Comparison of ENCODE assay signal across 12 cellular contexts in the genomic region with DNA sequence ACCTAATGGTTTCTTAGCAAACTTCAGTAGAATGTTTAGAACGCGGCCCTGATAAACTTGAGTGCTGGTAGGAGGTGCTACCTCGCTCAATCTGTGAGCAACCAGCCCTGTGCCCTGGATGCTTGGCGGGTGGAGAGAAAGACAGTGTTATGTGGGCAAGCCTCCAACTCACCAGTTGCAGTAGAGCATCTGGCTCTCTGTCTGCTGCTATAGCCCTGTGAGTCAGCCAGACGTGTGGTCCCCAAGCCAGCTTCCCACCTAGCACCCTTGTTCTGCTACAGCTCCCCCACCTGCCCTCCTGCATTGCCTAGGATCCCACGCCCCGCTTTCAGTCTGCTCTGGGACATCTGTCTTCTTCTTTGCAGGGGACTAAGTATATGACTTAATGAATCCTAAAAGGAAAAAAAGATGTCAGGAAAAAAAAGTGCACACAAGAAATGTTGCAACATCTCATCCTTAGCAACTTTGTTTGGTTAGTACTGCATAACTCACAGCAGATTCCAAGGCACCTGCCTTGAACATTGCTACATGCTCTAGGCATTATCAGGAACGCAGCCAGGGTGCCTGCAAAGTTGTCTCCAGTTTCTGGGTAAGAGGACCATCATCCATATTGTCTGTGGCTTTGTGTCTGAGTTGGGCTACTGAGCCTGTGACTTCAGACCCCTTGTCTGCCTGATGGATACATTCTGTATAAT. TPM values are rescaled to one million over a fixed set of nuclear protein-coding genes. Genes with fewer than 3 reads are reported as not detected.
DNase-seq lines count a peak whose midpoint lies in the region; ATAC-seq and TF ChIP-seq lines count a peak whose summit lies in the region.
"Had no signal": no experiment of that assay in that cellular context is flagged by ENCODE, and none has a peak within 500 bp of the region (broad histone marks: within the 10 kb centered on the region; RNA-seq: fewer than 3 reads in every experiment).

No MANE protein-coding gene starts in this region.

- CTCF ChIA-PET in activated naive CD4-positive, alpha-beta T cell treated with anti-CD3 and anti-CD28 coated beads for 36 hours (lab: Charles Lee), result no interaction called here

- no peak; the same call in 2 of the 3 replicates for ATAC-seq in SK-N-SH treated with all-trans-retinoic acid at 6 μM for 48 hours

- intact Hi-C loops in activated naive CD4-positive, alpha-beta T cell treated with anti-CD3 and anti-CD28 coated beads for 36 hours (cut with micrococcal nuclease), result no loop called here

- H3K4me1 Mint-ChIP-seq in activated naive CD4-positive, alpha-beta T cell treated with anti-CD3 and anti-CD28 coated beads for 36 hours (ENCODE audit: low read depth), result peaks cover 22% of the 10 kb centered on the region

- H3K27me3 Mint-ChIP-seq in activated naive CD4-positive, alpha-beta T cell treated with anti-CD3 and anti-CD28 coated beads for 36 hours (ENCODE audit: low read depth), result no peaks in the 10 kb centered on the region

- peaks cover 9% of the 10 kb centered on the region for H3K36me3 Mint-ChIP-seq in activated naive CD4-positive, alpha-beta T cell treated with anti-CD3 and anti-CD28 coated beads for 36 hours (ENCODE audit: low read depth)

- no peak overlapping the region for H3K4me3 Mint-ChIP-seq in activated naive CD4-positive, alpha-beta T cell treated with anti-CD3 and anti-CD28 coated beads for 36 hours

- H3K4me3 ChIP-seq in fibroblast of pulmonary artery (replicated peaks; ENCODE audit: low read depth, low read length), result no peak overlapping the region
- H3K4me3 ChIP-seq: skin epidermis had no signal

- no peak overlapping the region for H3K27ac Mint-ChIP-seq in activated naive CD4-positive, alpha-beta T cell treated with anti-CD3 and anti-CD28 coated beads for 36 hours

- no peaks in the 10 kb centered on the region for H3K9me3 Mint-ChIP-seq in activated naive CD4-positive, alpha-beta T cell treated with anti-CD3 and anti-CD28 coated beads for 36 hours

- peak; percentile 68 for DNase-seq in AG20443 (ENCODE audit: low spot score)
- peak; percentile 12 for DNase-seq in MV-4-11 (lab: John Stamatoyannopoulos, UW)
- peak; percentile 82 for DNase-seq in fibroblast of pulmonary artery (ENCODE audit: low read depth)
- peak; percentile 31 for DNase-seq in non-pigmented ciliary epithelial cell (ENCODE audit: low read depth)
- no peak for DNase-seq in kidney tubule cell (ENCODE audit: low spot score)
- no peak for DNase-seq in SIG-M5 (lab: John Stamatoyannopoulos, UW)
- DNase-seq in activated naive CD4-positive, alpha-beta T cell treated with anti-CD3 and anti-CD28 coated beads for 36 hours, result no peak
- DNase-seq: central memory CD4-positive, alpha-beta T cell; NCI-H1092; T1000 had no signal

- no peak for TF ChIP-seq CTCF in fibroblast of pulmonary artery (IDR thresholded peaks at IDR 0.05; ENCODE audit: low read length, missing control alignments)

TF ChIP-seq in SK-N-SH treated with all-trans-retinoic acid at 6 μM for 48 hours, 23 proteins besides CTCF, POLR2A, EP300 and RAD21:
- TF ChIP-seq ZNF8 (CRISPR knock-in tag; IDR thresholded peaks at IDR 0.05) (no peak), ZFP3 (CRISPR knock-in tag; IDR thresholded peaks at IDR 0.05) (no peak), GLIS3 (CRISPR knock-in tag; IDR thresholded peaks at IDR 0.05) (no peak), BACH2 (CRISPR knock-in tag; IDR thresholded peaks at IDR 0.05; ENCODE audit: borderline replicate concordance) (no peak), OSR1 (CRISPR knock-in tag; IDR thresholded peaks at IDR 0.05) (no peak), PPARA (CRISPR knock-in tag; IDR thresholded peaks at IDR 0.05; ENCODE audit: borderline replicate concordance) (no peak), CSRNP3 (CRISPR knock-in tag; IDR thresholded peaks at IDR 0.05) (no peak), ARNTL (CRISPR knock-in tag; IDR thresholded peaks at IDR 0.05; ENCODE audit: borderline replicate concordance, low read depth) (no peak), SNAI2 (CRISPR knock-in tag; IDR thresholded peaks at IDR 0.05) (no peak), TCF4 (CRISPR knock-in tag; IDR thresholded peaks at IDR 0.05; ENCODE audit: borderline replicate concordance) (no peak)
- TF ChIP-seq, protein P1, sequence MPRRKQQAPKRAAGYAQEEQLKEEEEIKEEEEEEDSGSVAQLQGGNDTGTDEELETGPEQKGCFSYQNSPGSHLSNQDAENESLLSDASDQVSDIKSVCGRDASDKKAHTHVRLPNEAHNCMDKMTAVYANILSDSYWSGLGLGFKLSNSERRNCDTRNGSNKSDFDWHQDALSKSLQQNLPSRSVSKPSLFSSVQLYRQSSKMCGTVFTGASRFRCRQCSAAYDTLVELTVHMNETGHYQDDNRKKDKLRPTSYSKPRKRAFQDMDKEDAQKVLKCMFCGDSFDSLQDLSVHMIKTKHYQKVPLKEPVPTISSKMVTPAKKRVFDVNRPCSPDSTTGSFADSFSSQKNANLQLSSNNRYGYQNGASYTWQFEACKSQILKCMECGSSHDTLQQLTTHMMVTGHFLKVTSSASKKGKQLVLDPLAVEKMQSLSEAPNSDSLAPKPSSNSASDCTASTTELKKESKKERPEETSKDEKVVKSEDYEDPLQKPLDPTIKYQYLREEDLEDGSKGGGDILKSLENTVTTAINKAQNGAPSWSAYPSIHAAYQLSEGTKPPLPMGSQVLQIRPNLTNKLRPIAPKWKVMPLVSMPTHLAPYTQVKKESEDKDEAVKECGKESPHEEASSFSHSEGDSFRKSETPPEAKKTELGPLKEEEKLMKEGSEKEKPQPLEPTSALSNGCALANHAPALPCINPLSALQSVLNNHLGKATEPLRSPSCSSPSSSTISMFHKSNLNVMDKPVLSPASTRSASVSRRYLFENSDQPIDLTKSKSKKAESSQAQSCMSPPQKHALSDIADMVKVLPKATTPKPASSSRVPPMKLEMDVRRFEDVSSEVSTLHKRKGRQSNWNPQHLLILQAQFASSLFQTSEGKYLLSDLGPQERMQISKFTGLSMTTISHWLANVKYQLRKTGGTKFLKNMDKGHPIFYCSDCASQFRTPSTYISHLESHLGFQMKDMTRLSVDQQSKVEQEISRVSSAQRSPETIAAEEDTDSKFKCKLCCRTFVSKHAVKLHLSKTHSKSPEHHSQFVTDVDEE (CRISPR knock-in tag; IDR thresholded peaks at IDR 0.05), result no peak

RNA-seq across cellular contexts. Expression of gene SNRNP35, which starts 13.6 kb away (rescaled TPM):
- 10 to 100 TPM; 21.5 to 21.8 TPM for total RNA-seq in activated naive CD4-positive, alpha-beta T cell treated with anti-CD3 and anti-CD28 coated beads for 36 hours

RNA-seq across cellular contexts. Expression of gene RILPL2, which starts 35.0 kb away (rescaled TPM):
- total RNA-seq in activated naive CD4-positive, alpha-beta T cell treated with anti-CD3 and anti-CD28 coated beads for 36 hours, result 1 to 10 TPM; 8.1 to 9.1 TPM

Comparison
In these comparisons a context has a peak if more than half of its experiments do, and no peak if none do; other contexts are left out.
1. DNase-seq: peak in AG20443 (single experiment), MV-4-11 (single experiment), fibroblast of pulmonary artery (single experiment) and non-pigmented ciliary epithelial cell (single experiment); none in kidney tubule cell (single experiment), SIG-M5 (single experiment) and activated naive CD4-positive, alpha-beta T cell treated with anti-CD3 and anti-CD28 coated beads for 36 hours (single experiment).